Comparison of ENCODE assay signal across 25 cellular contexts in genomic region chr4:174595141-174595929, GRCh38.
DNase-seq lines count a peak whose midpoint lies in the region; ATAC-seq and TF ChIP-seq lines count a peak whose summit lies in the region.
"Had no signal": no experiment of that assay in that cellular context is flagged by ENCODE, and none has a peak within 500 bp of the region (broad histone marks: within the 10 kb centered on the region; RNA-seq: fewer than 3 reads in every experiment).

No MANE protein-coding gene starts in this region.

- TF ChIP-seq CTCF in PC-3 (conservative IDR thresholded peaks at IDR 0.05; ENCODE audit: low read depth, low read length) = no peak
- TF ChIP-seq CTCF in VCaP (conservative IDR thresholded peaks at IDR 0.05) = no peak
- no peak for TF ChIP-seq CTCF in smooth muscle cell (IDR thresholded peaks at IDR 0.05; ENCODE audit: borderline replicate concordance, insufficient read depth, poor library complexity, severe bottlenecking)
- no peak for TF ChIP-seq CTCF in mesothelial cell of epicardium (IDR thresholded peaks at IDR 0.05; ENCODE audit: unreplicated experiment)
- no peak for TF ChIP-seq CTCF in tibial artery (IDR thresholded peaks at IDR 0.05)

- H2AFZ ChIP-seq in PC-3 (ENCODE audit: low read length) = peak overlapping the region; percentile 51
- no peak overlapping the region for H2AFZ ChIP-seq in smooth muscle cell (ENCODE audit: low read depth)

- H3K27me3 ChIP-seq in PC-3 (ENCODE audit: low read length) (no peaks in the 10 kb centered on the region), smooth muscle cell (ENCODE audit: low read depth) (no peaks in the 10 kb centered on the region), tibial artery (no peaks in the 10 kb centered on the region)
- H3K27me3 ChIP-seq: BLaER1 treated with 17β-estradiol and CSF1 and Interleukin-3, amounts not matched to agents 10 nM and 100 nM; MG63 had no signal

- DNase-seq in PC-3 = peak; percentile 71
- DNase-seq in fibroblast of peridontal ligament (ENCODE audit: extremely low read depth) = peak; percentile 13
- no peak for DNase-seq in smooth muscle cell (lab: John Stamatoyannopoulos, UW; ENCODE audit: unreplicated experiment)
- DNase-seq in mesothelial cell of epicardium (ENCODE audit: low spot score in 2 of 2, unreplicated experiment in 2 of 2) = no peak
- DNase-seq in tibial artery = no peak
- DNase-seq in middle frontal gyrus (ENCODE audit: extremely low spot score, low spot score) = no peak
- DNase-seq: AML-193; CD4-positive, alpha-beta T cell; DMS53; HCEC 1CT; KG1; MG63; NCI-H1105 treated with DMSO at 0.1 percent for 48 hours; NCI-H146; NCI-H1930; NCI-H2107; NCI-H446; NCI-H524 treated with DMSO at 0.1 percent for 48 hours; NCI-H82; NK-92 treated with Interleukin-12 subunit alpha and Interleukin-12 subunit beta, amount 100 ng/mL, for 24 hours; SHP77 had no signal

- ATAC-seq in PC-3 = peak; percentile 74
- ATAC-seq: A549 had no signal

- H3K9me3 ChIP-seq in PC-3 (ENCODE audit: low read length) = no peaks in the 10 kb centered on the region
- H3K9me3 ChIP-seq in smooth muscle cell (replicated peaks; ENCODE audit: low read depth) = no peaks in the 10 kb centered on the region
- no peaks in the 10 kb centered on the region for H3K9me3 ChIP-seq in tibial artery
- H3K9me3 ChIP-seq: A549; BLaER1 treated with 17β-estradiol and CSF1 and Interleukin-3, amounts not matched to agents 10 nM and 100 nM; MG63 had no signal

- H3K4me3 ChIP-seq in PC-3 (ENCODE audit: low read length) = no peak overlapping the region; the same call in 1 of the 2 replicates
- no peak overlapping the region for H3K4me3 ChIP-seq in smooth muscle cell
- no peak overlapping the region for H3K4me3 ChIP-seq in tibial artery
- H3K4me3 ChIP-seq: A549; BLaER1 treated with 17β-estradiol and CSF1 and Interleukin-3, amounts not matched to agents 10 nM and 100 nM; MG63 had no signal

- H3K79me2 ChIP-seq in PC-3 (ENCODE audit: low read length) (no peaks in the 10 kb centered on the region), smooth muscle cell (ENCODE audit: low read depth) (no peaks in the 10 kb centered on the region)

- no peaks in the 10 kb centered on the region for H3K36me3 Mint-ChIP-seq in mesothelial cell of epicardium

- H3F3A ChIP-seq in PC-3 (ENCODE audit: low read length, unreplicated experiment) (no peaks in the 10 kb centered on the region), smooth muscle cell (ENCODE audit: low read depth) (no peaks in the 10 kb centered on the region)

- H3K9me2 ChIP-seq in PC-3 (replicated peaks; ENCODE audit: low read length) = no peaks in the 10 kb centered on the region

- H3K9ac ChIP-seq in PC-3 (ENCODE audit: low read length) = no peak overlapping the region
- no peak overlapping the region for H3K9ac ChIP-seq in smooth muscle cell (ENCODE audit: low read depth)
- H3K9ac ChIP-seq: BLaER1 treated with 17β-estradiol and CSF1 and Interleukin-3, amounts not matched to agents 10 nM and 100 nM had no signal

- no peak overlapping the region for H3K27ac Mint-ChIP-seq in mesothelial cell of epicardium
- H3K27ac Mint-ChIP-seq: CD4-positive, alpha-beta T cell had no signal

- peak overlapping the region; percentile 57 for H3K4me2 ChIP-seq in PC-3 (ENCODE audit: low read length)
- no peak overlapping the region for H3K4me2 ChIP-seq in smooth muscle cell
- H3K4me2 ChIP-seq: A549; BLaER1 treated with 17β-estradiol and CSF1 and Interleukin-3, amounts not matched to agents 10 nM and 100 nM had no signal

- H3K27ac ChIP-seq in PC-3 (ENCODE audit: low read length) (peak overlapping the region; percentile 70), VCaP (peak overlapping the region; percentile 22), smooth muscle cell (ENCODE audit: low read depth) (peak overlapping the region; percentile 8), tibial artery (no peak overlapping the region)
- H3K27ac ChIP-seq: BLaER1 treated with 17β-estradiol and CSF1 and Interleukin-3, amounts not matched to agents 10 nM and 100 nM; RWPE1 had no signal

- H3K27me3 Mint-ChIP-seq in mesothelial cell of epicardium (ENCODE audit: low read depth) = no peaks in the 10 kb centered on the region
- H3K27me3 Mint-ChIP-seq: CD4-positive, alpha-beta T cell had no signal

- TSS peak; percentile 74 for BruUV-seq in PC-3 (replicated peaks; lab: Mats Ljungman, UMichigan)

- CTCF ChIA-PET in PC-3 (lab: Charles Lee) = no interaction called here

- H3K4me1 Mint-ChIP-seq in mesothelial cell of epicardium = no peaks in the 10 kb centered on the region

- H4K20me1 ChIP-seq in PC-3 (ENCODE audit: low read length) (no peaks in the 10 kb centered on the region), smooth muscle cell (ENCODE audit: low read depth) (no peaks in the 10 kb centered on the region)
- H4K20me1 ChIP-seq: BLaER1 treated with 17β-estradiol and CSF1 and Interleukin-3, amounts not matched to agents 10 nM and 100 nM had no signal

- H3K4me1 ChIP-seq in PC-3 (ENCODE audit: insufficient read depth, low read length) (peaks cover 27% of the 10 kb centered on the region), smooth muscle cell (ENCODE audit: low read depth) (peaks cover 13% of the 10 kb centered on the region), tibial artery (peaks cover 0 to 12% (median 5%) of the 10 kb centered on the region in 4 donors)

- H3K4me3 Mint-ChIP-seq in mesothelial cell of epicardium = no peak overlapping the region
- H3K4me3 Mint-ChIP-seq: CD4-positive, alpha-beta T cell had no signal

- POLR2A ChIA-PET in PC-3 (lab: Charles Lee; ENCODE audit: unreplicated experiment) = no interaction called here

- intact Hi-C loops in PC-3 (cut with micrococcal nuclease) = no loop called here
- intact Hi-C loops in tibial artery (cut with DNase I; ENCODE audit: low total_unique reads) = no loop called here

- 55% methylated on average over 4 of the region's 4 CpGs for WGBS in smooth muscle cell (ENCODE audit: low lambda C conversion rate)

- H3K9me3 Mint-ChIP-seq in mesothelial cell of epicardium = peaks cover 5% of the 10 kb centered on the region
- H3K9me3 Mint-ChIP-seq: CD4-positive, alpha-beta T cell had no signal

- no peaks in the 10 kb centered on the region for H3K36me3 ChIP-seq in PC-3 (ENCODE audit: low read depth, low read length)
- no peaks in the 10 kb centered on the region for H3K36me3 ChIP-seq in smooth muscle cell (ENCODE audit: low read depth)
- no peaks in the 10 kb centered on the region for H3K36me3 ChIP-seq in tibial artery
- H3K36me3 ChIP-seq: BLaER1 treated with 17β-estradiol and CSF1 and Interleukin-3, amounts not matched to agents 10 nM and 100 nM; MG63 had no signal

Comparison
In these comparisons a context has a peak if more than half of its experiments do, and no peak if none do; other contexts are left out.
1. DNase-seq: peak in PC-3 (single experiment) and fibroblast of peridontal ligament (single experiment); none in smooth muscle cell (single experiment), mesothelial cell of epicardium (0 of 2), tibial artery (0 of 2) and middle frontal gyrus (single experiment).
2. H3K27ac ChIP-seq: peak in PC-3 (single experiment), VCaP (single experiment) and smooth muscle cell (single experiment); none in tibial artery (0 of 2).